Comparison of ENCODE assay signal across 1 cellular context in the genomic region with DNA sequence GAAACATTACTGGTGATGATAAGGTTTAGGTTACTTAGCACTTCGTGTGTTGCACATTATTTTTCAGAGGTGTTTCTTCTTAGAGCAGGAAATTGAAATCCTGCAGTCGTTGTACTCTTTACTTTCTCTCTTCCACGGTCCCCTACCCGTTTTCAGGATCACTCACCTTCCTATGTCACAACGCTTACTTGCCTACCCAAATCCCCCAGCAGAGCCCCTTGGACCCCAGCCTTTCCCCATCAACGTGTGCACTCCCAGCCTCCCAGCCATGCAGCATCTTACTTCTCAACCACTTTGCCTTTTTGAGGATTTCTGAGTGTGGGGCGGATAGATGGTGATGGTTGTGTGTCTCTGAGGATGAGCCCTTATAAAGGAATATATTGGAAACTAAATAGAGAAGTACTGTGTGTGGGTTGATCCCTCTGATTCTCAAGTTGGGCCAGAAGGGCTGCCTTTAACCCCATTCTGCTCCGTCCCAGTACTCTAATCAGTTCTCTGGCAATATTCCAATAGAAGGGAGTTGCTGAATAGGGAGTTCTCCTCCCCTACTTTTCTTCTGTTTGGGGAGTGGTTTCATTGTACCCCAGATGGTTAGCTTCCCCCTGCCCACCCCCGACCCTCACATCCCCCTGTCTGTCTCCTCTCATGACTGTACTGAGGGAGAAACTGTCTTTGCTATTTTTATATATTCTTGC.
TF ChIP-seq lines count a peak whose summit lies in the region.

No MANE protein-coding gene starts in this region.

TF ChIP-seq in H1, 55 proteins besides CTCF, POLR2A, EP300 and RAD21:
- TF ChIP-seq, protein P1, sequence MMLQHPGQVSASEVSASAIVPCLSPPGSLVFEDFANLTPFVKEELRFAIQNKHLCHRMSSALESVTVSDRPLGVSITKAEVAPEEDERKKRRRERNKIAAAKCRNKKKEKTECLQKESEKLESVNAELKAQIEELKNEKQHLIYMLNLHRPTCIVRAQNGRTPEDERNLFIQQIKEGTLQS (IDR thresholded peaks at IDR 0.05; ENCODE audit: insufficient read depth, low read depth, low read length), result no peak
- TF ChIP-seq GTF2F1 (IDR thresholded peaks at IDR 0.05; ENCODE audit: borderline replicate concordance, low read depth, low read length) (no peak), KDM4A (IDR thresholded peaks at IDR 0.05; ENCODE audit: low read depth, low read length, severe bottlenecking) (no peak), NANOG (IDR thresholded peaks at IDR 0.05; ENCODE audit: insufficient read depth, low read depth, low read length, poor library complexity, severe bottlenecking) (no peak), TAF7 (optimal IDR thresholded peaks at IDR 0.05; ENCODE audit: borderline replicate concordance, low read depth, low read length) (no peak), JUN (IDR thresholded peaks at IDR 0.05; ENCODE audit: low read depth, low read length) (no peak), CHD1 (IDR thresholded peaks at IDR 0.05; ENCODE audit: low read depth, low read length) (no peak)
